Comparison of ENCODE assay signal across 14 cellular contexts in the genomic region with DNA sequence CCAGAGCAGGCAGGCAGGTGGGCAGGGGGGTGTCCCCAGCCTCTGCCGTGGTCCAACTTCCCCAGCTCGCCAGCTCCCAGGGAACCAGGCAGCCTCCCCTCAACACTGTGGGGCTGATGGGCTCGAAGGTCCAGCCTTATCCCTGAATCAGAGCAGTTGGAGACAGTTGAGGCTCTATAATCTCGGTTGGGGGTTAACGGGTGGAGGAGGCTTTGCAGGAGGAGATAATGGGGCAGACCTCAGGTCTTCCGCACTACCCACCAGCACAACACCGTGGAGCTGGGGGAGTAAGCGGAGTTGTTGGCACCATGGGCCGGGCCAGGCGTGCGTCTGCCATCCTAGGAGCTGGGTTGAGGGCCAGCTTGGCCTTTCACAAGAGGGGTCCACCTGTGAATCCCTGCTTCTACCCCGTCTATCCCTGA. TPM values are rescaled to one million over a fixed set of nuclear protein-coding genes. Genes with fewer than 3 reads are reported as not detected.
A peak's percentile ranks its signal among the peaks of the same experiment; 100 is the strongest.
DNase-seq lines count a peak whose midpoint lies in the region; ATAC-seq and TF ChIP-seq lines count a peak whose summit lies in the region.
"Had no signal": no experiment of that assay in that cellular context is flagged by ENCODE, and none has a peak within 500 bp of the region (broad histone marks: within the 10 kb centered on the region; RNA-seq: fewer than 3 reads in every experiment).

No MANE protein-coding gene starts in this region.

- peak overlapping the region; percentile 12 for H3K27ac Mint-ChIP-seq in activated T-cell treated with anti-CD3 and anti-CD28 coated beads, Interleukin-2, amount 50 U/mL, for 72 hours
- peak overlapping the region; percentile 97 for H3K27ac Mint-ChIP-seq in T-helper 17 cell
- H3K27ac Mint-ChIP-seq in dendritic cell treated with granulocyte-macrophage colony-stimulating factor and Interleukin-4, amounts not matched to agents 40 ng/mL and 50 ng/mL, for 4 days: peak overlapping the region; percentile 78
- peak overlapping the region; percentile 91 for H3K27ac Mint-ChIP-seq in stimulated activated memory B cell treated with anti-CD40 and anti-IgM and Interleukin-4, amounts not matched to agents 10 μg/mL and 1 μg/mL and 100 μg/mL, for 72 hours

- peaks cover 97% of the 10 kb centered on the region for H3K4me1 Mint-ChIP-seq in activated T-cell treated with anti-CD3 and anti-CD28 coated beads, Interleukin-2, amount 50 U/mL, for 72 hours (ENCODE audit: low read depth)
- peaks cover 51% of the 10 kb centered on the region for H3K4me1 Mint-ChIP-seq in T-helper 17 cell
- peaks cover 76% of the 10 kb centered on the region for H3K4me1 Mint-ChIP-seq in dendritic cell treated with granulocyte-macrophage colony-stimulating factor and Interleukin-4, amounts not matched to agents 40 ng/mL and 50 ng/mL, for 4 days (ENCODE audit: low read depth)
- H3K4me1 Mint-ChIP-seq in stimulated activated memory B cell treated with anti-CD40 and anti-IgM and Interleukin-4, amounts not matched to agents 10 μg/mL and 1 μg/mL and 100 μg/mL, for 72 hours: peaks cover 82% of the 10 kb centered on the region

- no peak for ATAC-seq in activated T-cell treated with anti-CD3 and anti-CD28 coated beads, Interleukin-2, amount 50 U/mL, for 72 hours (replicated peaks in 1 of 2)
- no peak for ATAC-seq in T-helper 17 cell
- no peak for ATAC-seq in stimulated activated memory B cell treated with anti-CD40 and anti-IgM and Interleukin-4, amounts not matched to agents 10 μg/mL and 1 μg/mL and 100 μg/mL, for 72 hours
- no peak for ATAC-seq in GM18505 (IDR thresholded peaks at IDR 0.05; ENCODE audit: unreplicated experiment)

- H3K9me3 ChIP-seq in T-helper 17 cell (ENCODE audit: control insufficient read depth, low read length, poor library complexity, severe bottlenecking): no peaks in the 10 kb centered on the region
- H3K9me3 ChIP-seq: left ventricle myocardium inferior had no signal

- peak overlapping the region; percentile 53 to 92 for H3K4me3 Mint-ChIP-seq in activated T-cell treated with anti-CD3 and anti-CD28 coated beads, Interleukin-2, amount 50 U/mL, for 72 hours
- H3K4me3 Mint-ChIP-seq in T-helper 17 cell: peak overlapping the region; percentile 91
- no peak overlapping the region for H3K4me3 Mint-ChIP-seq in dendritic cell treated with granulocyte-macrophage colony-stimulating factor and Interleukin-4, amounts not matched to agents 40 ng/mL and 50 ng/mL, for 4 days
- H3K4me3 Mint-ChIP-seq in stimulated activated memory B cell treated with anti-CD40 and anti-IgM and Interleukin-4, amounts not matched to agents 10 μg/mL and 1 μg/mL and 100 μg/mL, for 72 hours: no peak overlapping the region

- no peaks in the 10 kb centered on the region for H3K36me3 Mint-ChIP-seq in activated T-cell treated with anti-CD3 and anti-CD28 coated beads, Interleukin-2, amount 50 U/mL, for 72 hours (ENCODE audit: insufficient read depth in 2 of 2)
- no peaks in the 10 kb centered on the region for H3K36me3 Mint-ChIP-seq in T-helper 17 cell (ENCODE audit: low read depth)
- H3K36me3 Mint-ChIP-seq in dendritic cell treated with granulocyte-macrophage colony-stimulating factor and Interleukin-4, amounts not matched to agents 40 ng/mL and 50 ng/mL, for 4 days (ENCODE audit: low read depth): no peaks in the 10 kb centered on the region
- no peaks in the 10 kb centered on the region for H3K36me3 Mint-ChIP-seq in stimulated activated memory B cell treated with anti-CD40 and anti-IgM and Interleukin-4, amounts not matched to agents 10 μg/mL and 1 μg/mL and 100 μg/mL, for 72 hours

- intact Hi-C loops in dendritic cell treated with granulocyte-macrophage colony-stimulating factor and Interleukin-4, amounts not matched to agents 40 ng/mL and 50 ng/mL, for 4 days (cut with micrococcal nuclease): loop anchor here (2.0 kb wide), 1 partner anchor 57 kb away; no protein-coding TSS in a partner anchor

- no peak for DNase-seq in activated T-cell treated with anti-CD3 and anti-CD28 coated beads, Interleukin-2, amount 50 U/mL, for 72 hours
- DNase-seq in activated T-cell treated with anti-CD3 and anti-CD28 coated beads for 4 hours (no peak), T-helper 17 cell (no peak), ecto neural progenitor cell (ENCODE audit: low spot score) (no peak), NCI-H187 treated with DMSO at 0.1 percent for 48 hours (lab: John Stamatoyannopoulos, UW) (no peak)
- DNase-seq: amygdala, GOT3, hypothalamus, left ventricle myocardium inferior, NCI-H146, NCI-H524 treated with DMSO at 0.1 percent for 48 hours had no signal

- no peak for TF ChIP-seq POLR2A in GM18505 (IDR thresholded peaks at IDR 0.05; ENCODE audit: borderline replicate concordance, extremely low read depth, insufficient read depth, insufficient read length)

- H3K27me3 Mint-ChIP-seq in activated T-cell treated with anti-CD3 and anti-CD28 coated beads, Interleukin-2, amount 50 U/mL, for 72 hours (ENCODE audit: low read depth): no peaks in the 10 kb centered on the region
- no peaks in the 10 kb centered on the region for H3K27me3 Mint-ChIP-seq in T-helper 17 cell
- peaks cover 2% of the 10 kb centered on the region for H3K27me3 Mint-ChIP-seq in dendritic cell treated with granulocyte-macrophage colony-stimulating factor and Interleukin-4, amounts not matched to agents 40 ng/mL and 50 ng/mL, for 4 days
- H3K27me3 Mint-ChIP-seq in stimulated activated memory B cell treated with anti-CD40 and anti-IgM and Interleukin-4, amounts not matched to agents 10 μg/mL and 1 μg/mL and 100 μg/mL, for 72 hours: no peaks in the 10 kb centered on the region

- no peaks in the 10 kb centered on the region for H3K9me3 Mint-ChIP-seq in activated T-cell treated with anti-CD3 and anti-CD28 coated beads, Interleukin-2, amount 50 U/mL, for 72 hours
- no peaks in the 10 kb centered on the region for H3K9me3 Mint-ChIP-seq in dendritic cell treated with granulocyte-macrophage colony-stimulating factor and Interleukin-4, amounts not matched to agents 40 ng/mL and 50 ng/mL, for 4 days
- no peaks in the 10 kb centered on the region for H3K9me3 Mint-ChIP-seq in stimulated activated memory B cell treated with anti-CD40 and anti-IgM and Interleukin-4, amounts not matched to agents 10 μg/mL and 1 μg/mL and 100 μg/mL, for 72 hours

RNA-seq across cellular contexts. Expression of gene HDAC7, which starts 13.9 kb away (rescaled TPM):
- 100 to 1,000 TPM; 288 to 350 TPM for total RNA-seq in activated T-cell treated with anti-CD3 and anti-CD28 coated beads, Interleukin-2, amount 50 U/mL, for 72 hours
- 100 to 1,000 TPM; 129 to 151 TPM for total RNA-seq in T-helper 17 cell

Comparison
In these comparisons a context has a peak if more than half of its experiments do, and no peak if none do; other contexts are left out.
1. H3K27ac Mint-ChIP-seq: peak in every context shown above with its lines; median percentile 97 in T-helper 17 cell; 91 in stimulated activated memory B cell treated with anti-CD40 and anti-IgM and Interleukin-4, amounts not matched to agents 10 μg/mL and 1 μg/mL and 100 μg/mL, for 72 hours; 78 in dendritic cell treated with granulocyte-macrophage colony-stimulating factor and Interleukin-4, amounts not matched to agents 40 ng/mL and 50 ng/mL, for 4 days; 12 in activated T-cell treated with anti-CD3 and anti-CD28 coated beads, Interleukin-2, amount 50 U/mL, for 72 hours.
2. H3K4me3 Mint-ChIP-seq: peak in activated T-cell treated with anti-CD3 and anti-CD28 coated beads, Interleukin-2, amount 50 U/mL, for 72 hours (2 of 2) and T-helper 17 cell (single experiment); none in dendritic cell treated with granulocyte-macrophage colony-stimulating factor and Interleukin-4, amounts not matched to agents 40 ng/mL and 50 ng/mL, for 4 days (single experiment) and stimulated activated memory B cell treated with anti-CD40 and anti-IgM and Interleukin-4, amounts not matched to agents 10 μg/mL and 1 μg/mL and 100 μg/mL, for 72 hours (single experiment).